ENCODE assay signal across 8 cellular contexts in genomic region chr14:64971452-64971889, GRCh38. TPM values are rescaled to one million over a fixed set of nuclear protein-coding genes. Genes with fewer than 3 reads are reported as not detected.
DNase-seq lines count a peak whose midpoint lies in the region; TF ChIP-seq lines count a peak whose summit lies in the region.

No MANE protein-coding gene starts in this region.

- H3K4me3 ChIP-seq in DOHH2 (ENCODE audit: low read length) = peak overlapping the region; percentile 48
- H3K4me3 ChIP-seq in SJSA1 = peak overlapping the region; percentile 55
- H3K4me3 ChIP-seq in fibroblast of pulmonary artery (replicated peaks; ENCODE audit: low read depth, low read length) = peak overlapping the region; percentile 58
- peak overlapping the region; percentile 64 to 70 for H3K4me3 ChIP-seq in prostate gland

- H3K9me2 ChIP-seq in DOHH2 (replicated peaks; ENCODE audit: control insufficient read depth, low read length) = no peaks in the 10 kb centered on the region

- peaks cover 4% of the 10 kb centered on the region; the same call in 1 of the 2 replicates for H3K4me1 ChIP-seq in DOHH2 (ENCODE audit: control insufficient read depth, low read length)
- no peaks in the 10 kb centered on the region; the same call in 1 of the 2 replicates for H3K4me1 ChIP-seq in SJSA1 (replicated peaks)
- H3K4me1 ChIP-seq in prostate gland (replicated peaks) = peaks cover 7% of the 10 kb centered on the region

- no peak overlapping the region for H3K27ac ChIP-seq in DOHH2 (ENCODE audit: low read depth, low read length)
- no peak overlapping the region for H3K27ac ChIP-seq in SJSA1
- H3K27ac ChIP-seq in prostate gland = peak overlapping the region in 1 of 2 donors; percentile 56

- H3K36me3 ChIP-seq in DOHH2 (ENCODE audit: control insufficient read depth, low read length) = no peaks in the 10 kb centered on the region
- no peaks in the 10 kb centered on the region for H3K36me3 ChIP-seq in SJSA1
- H3K36me3 ChIP-seq in prostate gland = no peaks in the 10 kb centered on the region

- H3K27me3 ChIP-seq in DOHH2 (ENCODE audit: control insufficient read depth, low read length) = peaks cover 35% of the 10 kb centered on the region
- H3K27me3 ChIP-seq in SJSA1 (replicated peaks) = no peaks in the 10 kb centered on the region
- H3K27me3 ChIP-seq in prostate gland (replicated peaks; ENCODE audit: insufficient read depth) = no peaks in the 10 kb centered on the region

- TF ChIP-seq CTCF in DOHH2 (IDR thresholded peaks at IDR 0.05; ENCODE audit: low read depth, low read length, poor library complexity, severe bottlenecking) (no peak), fibroblast of pulmonary artery (IDR thresholded peaks at IDR 0.05; ENCODE audit: low read length, missing control alignments) (no peak), prostate gland (IDR thresholded peaks at IDR 0.05) (no peak)

- H3K9me3 ChIP-seq in DOHH2 (ENCODE audit: control insufficient read depth, insufficient read depth, low read length) (no peaks in the 10 kb centered on the region), SJSA1 (replicated peaks) (no peaks in the 10 kb centered on the region), prostate gland (no peaks in the 10 kb centered on the region)

- no peaks in the 10 kb centered on the region for H4K20me1 ChIP-seq in DOHH2 (ENCODE audit: control insufficient read depth, insufficient read depth, low read depth, low read length)

- intact Hi-C loops in prostate gland (cut with DNase I) = no loop called here

- H3F3A ChIP-seq in DOHH2 (ENCODE audit: control insufficient read depth, insufficient read depth) = no peaks in the 10 kb centered on the region

- DNase-seq in SJSA1 (ENCODE audit: low read depth in 1 of 2, low spot score in 2 of 2) (no peak), fibroblast of pulmonary artery (ENCODE audit: low read depth) (no peak), prostate gland (ENCODE audit: low spot score) (no peak), DMS53 (lab: John Stamatoyannopoulos, UW) (no peak), midbrain (lab: John Stamatoyannopoulos, UW) (no peak), Kasumi-1 (lab: John Stamatoyannopoulos, UW) (no peak)
- no peak for DNase-seq in activated CD8-positive, alpha-beta memory T cell treated with anti-CD3 and anti-CD28 coated beads, Interleukin-2, amount 50 U/mL, for 4 hours

- 2% methylated on average over 27 of the region's 27 CpGs for WGBS in prostate gland

- peak overlapping the region; percentile 69 for H3K4me2 ChIP-seq in DOHH2 (ENCODE audit: low read length)

- no peak for TF ChIP-seq POLR2A in prostate gland (IDR thresholded peaks at IDR 0.05)

- no peaks in the 10 kb centered on the region for H3K79me2 ChIP-seq in DOHH2 (ENCODE audit: control insufficient read depth, low read length)

RNA-seq across cellular contexts. Expression of gene RAB15, which starts 0.7 kb away (rescaled TPM):
- 4.7 and 7.7 TPM in 2 replicates for total RNA-seq in SJSA1 (2014; rRNA removed; shearing (Covaris generic))
- 10 to 100 TPM; 10.1 to 17.5 TPM for total RNA-seq in prostate gland

RNA-seq across cellular contexts. Expression of gene FNTB, which starts 15.2 kb away (rescaled TPM):
- total RNA-seq in SJSA1 (2014; rRNA removed; shearing (Covaris generic)) = 6.3 and 7.4 TPM in 2 replicates
- 10 to 100 TPM; 23.5 to 46.2 TPM for total RNA-seq in prostate gland

RNA-seq across cellular contexts. Expression of gene GPX2, which starts 28.9 kb away (rescaled TPM):
- not detected in 2 replicates for total RNA-seq in SJSA1 (2014; rRNA removed; shearing (Covaris generic))
- total RNA-seq in prostate gland = 10 to 100 TPM; 18.9 to 55.0 TPM

RNA-seq across cellular contexts. Expression of gene CHURC1, which starts 57.2 kb away (rescaled TPM):
- total RNA-seq in SJSA1 (2014; rRNA removed; shearing (Covaris generic)) = 71.4 and 72.4 TPM in 2 replicates
- 10 to 100 TPM; 47.8 to 49.2 TPM for total RNA-seq in prostate gland

Comparison
In these comparisons a context has a peak if more than half of its experiments do, and no peak if none do; other contexts are left out.
1. RNA of gene GPX2, which starts 28.9 kb away (total RNA-seq): 18.9 to 55.0 TPM in prostate gland; not detected in SJSA1; every median in the first group is over 10 times any median in the second.
2. Peak in every context shown above with its lines, with median percentiles within 50 percentile points of each other: H3K4me3 ChIP-seq.